Comparison of ENCODE assay signal across 10 cellular contexts in the genomic region with DNA sequence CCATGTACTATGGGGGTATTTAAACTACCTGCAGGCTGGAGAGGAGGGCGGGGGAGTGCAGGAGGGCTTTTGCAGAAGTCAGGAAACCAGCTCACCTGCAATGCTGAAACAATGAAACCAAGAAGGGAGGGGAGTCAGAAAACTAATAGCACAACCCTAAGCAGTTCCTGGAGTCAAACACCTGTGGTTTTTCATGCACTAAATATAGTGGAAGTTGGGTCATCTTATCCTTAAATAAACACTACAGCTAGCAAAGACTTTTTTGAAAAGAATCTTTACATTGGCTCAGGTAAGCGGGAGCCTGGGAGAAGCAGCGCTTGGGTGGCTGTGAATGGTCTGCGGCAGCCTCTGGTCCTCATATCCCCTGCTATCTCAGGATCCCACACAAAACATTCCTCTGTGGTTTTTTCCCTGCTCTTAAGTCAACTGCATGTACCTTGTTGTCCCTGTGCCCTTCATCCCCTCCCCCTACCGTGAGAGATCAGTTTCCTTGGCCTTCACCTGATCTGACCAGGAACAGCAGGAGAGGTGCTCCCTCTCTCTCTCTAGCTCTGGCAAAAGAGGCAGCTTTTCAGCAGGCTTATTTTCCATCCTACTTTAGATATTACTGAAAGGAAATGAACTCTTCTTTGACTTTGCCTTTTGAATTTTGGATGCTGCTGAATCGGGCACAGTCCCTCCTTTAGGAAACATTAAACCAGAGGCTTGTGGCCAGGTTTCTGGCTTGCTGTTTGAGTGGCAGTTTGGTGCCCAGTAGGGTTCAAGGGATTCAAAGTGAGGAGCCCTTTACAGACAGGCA. TPM values are rescaled to one million over a fixed set of nuclear protein-coding genes. Genes with fewer than 3 reads are reported as not detected.
DNase-seq lines count a peak whose midpoint lies in the region; ATAC-seq, FAIRE-seq and TF ChIP-seq lines count a peak whose summit lies in the region.
"Had no signal": no experiment of that assay in that cellular context is flagged by ENCODE, and none has a peak within 500 bp of the region (broad histone marks: within the 10 kb centered on the region; RNA-seq: fewer than 3 reads in every experiment).

No MANE protein-coding gene starts in this region.

- no peaks in the 10 kb centered on the region for H4K20me1 ChIP-seq in K562 (replicated peaks; ENCODE audit: control insufficient read depth, insufficient read depth, low read length)

- POLR2A ChIA-PET in activated CD4-positive, alpha-beta T cell treated with anti-CD3 and anti-CD28 coated beads, Interleukin-2, amount 10 ng/mL, durations not matched to agents 7 days and 5 days (lab: Charles Lee): no interaction called here
- POLR2A ChIA-PET in K562 (lab: Yijun Ruan, JAX): interaction anchor here (0.7 to 24.8 kb wide), 8 partner anchors 8 to 64 kb away, joined by 3 to 383 read pairs (median 4); partner anchors contain the start of gene TENT5C

- TF ChIP-seq POLR2A in K562 (conservative IDR thresholded peaks at IDR 0.05): no peak

- H3K4me3 Mint-ChIP-seq in activated CD4-positive, alpha-beta T cell treated with anti-CD3 and anti-CD28 coated beads, Interleukin-2, amount 10 ng/mL, durations not matched to agents 7 days and 5 days: peak overlapping the region; percentile 32
- H3K4me3 Mint-ChIP-seq in stimulated activated naive B cell treated with anti-CD40 and anti-IgM and Interleukin-4, amounts not matched to agents 10 μg/mL and 1 μg/mL and 100 μg/mL, for 72 hours: peak overlapping the region in 1 of 2 donors; percentile 11
- H3K4me3 Mint-ChIP-seq: immature natural killer cell had no signal

- H3K9me3 ChIP-seq in K562 (replicated peaks; ENCODE audit: control insufficient read depth, insufficient read depth, low read depth, low read length) (no peaks in the 10 kb centered on the region), BE2C (no peaks in the 10 kb centered on the region)

- peaks cover 14% of the 10 kb centered on the region for H3K27me3 Mint-ChIP-seq in activated CD4-positive, alpha-beta T cell treated with anti-CD3 and anti-CD28 coated beads, Interleukin-2, amount 10 ng/mL, durations not matched to agents 7 days and 5 days
- no peaks in the 10 kb centered on the region for H3K27me3 Mint-ChIP-seq in stimulated activated naive B cell treated with anti-CD40 and anti-IgM and Interleukin-4, amounts not matched to agents 10 μg/mL and 1 μg/mL and 100 μg/mL, for 72 hours

- no peaks in the 10 kb centered on the region for H3K79me2 ChIP-seq in K562 (ENCODE audit: control insufficient read depth, insufficient read depth, low read length)

- H2AFZ ChIP-seq in K562 (ENCODE audit: low read depth, low read length): no peak overlapping the region

- intact Hi-C loops in K562 (cut with micrococcal nuclease): no loop called here

- peaks cover 9% of the 10 kb centered on the region for H3K36me3 Mint-ChIP-seq in activated CD4-positive, alpha-beta T cell treated with anti-CD3 and anti-CD28 coated beads, Interleukin-2, amount 10 ng/mL, durations not matched to agents 7 days and 5 days (ENCODE audit: low read depth)
- peaks cover 18 to 30% of the 10 kb centered on the region in 2 donors for H3K36me3 Mint-ChIP-seq in stimulated activated naive B cell treated with anti-CD40 and anti-IgM and Interleukin-4, amounts not matched to agents 10 μg/mL and 1 μg/mL and 100 μg/mL, for 72 hours

- BruUV-seq in K562 (replicated peaks; lab: Mats Ljungman, UMichigan): no TSS peak

- no peak overlapping the region for H3K4me2 ChIP-seq in K562 (ENCODE audit: insufficient read depth, low read length)

- no peak for DNase-seq in activated CD4-positive, alpha-beta T cell treated with anti-CD3 and anti-CD28 coated beads, Interleukin-2, amount 10 ng/mL, durations not matched to agents 7 days and 5 days
- DNase-seq in activated CD4-positive, alpha-beta T cell treated with anti-CD3 and anti-CD28 coated beads for 48 hours: no peak
- DNase-seq in K562 (ENCODE audit: extremely low read depth in 1 of 4, low spot score in 3 of 4): no peak
- no peak for DNase-seq in stimulated activated naive B cell treated with anti-CD40 and anti-IgM and Interleukin-4, amounts not matched to agents 10 μg/mL and 1 μg/mL and 100 μg/mL, for 72 hours
- DNase-seq in COLO829 (ENCODE audit: low spot score): no peak
- DNase-seq in activated CD4-positive, CD25-positive, alpha-beta regulatory T cell (lab: John Stamatoyannopoulos, UW): no peak
- DNase-seq in BE2C: no peak
- DNase-seq: immature natural killer cell, T1000 had no signal

- no peaks in the 10 kb centered on the region for H3K9me3 Mint-ChIP-seq in activated CD4-positive, alpha-beta T cell treated with anti-CD3 and anti-CD28 coated beads, Interleukin-2, amount 10 ng/mL, durations not matched to agents 7 days and 5 days
- H3K9me3 Mint-ChIP-seq in stimulated activated naive B cell treated with anti-CD40 and anti-IgM and Interleukin-4, amounts not matched to agents 10 μg/mL and 1 μg/mL and 100 μg/mL, for 72 hours: peaks cover 0 to 7% of the 10 kb centered on the region in 2 donors
- H3K9me3 Mint-ChIP-seq: immature natural killer cell had no signal

- peak overlapping the region; percentile 6 for H3K27ac Mint-ChIP-seq in activated CD4-positive, alpha-beta T cell treated with anti-CD3 and anti-CD28 coated beads, Interleukin-2, amount 10 ng/mL, durations not matched to agents 7 days and 5 days
- peak overlapping the region; percentile 37 for H3K27ac Mint-ChIP-seq in stimulated activated naive B cell treated with anti-CD40 and anti-IgM and Interleukin-4, amounts not matched to agents 10 μg/mL and 1 μg/mL and 100 μg/mL, for 72 hours

- H3K4me3 ChIP-seq in K562 (no peak overlapping the region), BE2C (ENCODE audit: low read depth, low read length) (no peak overlapping the region)

- peaks cover 9 to 21% of the 10 kb centered on the region in 2 experiments for H3K4me1 ChIP-seq in K562 (replicated peaks in 1 of 2; ENCODE audit: control insufficient read depth in 2 of 2, insufficient read depth in 2 of 2, low read length in 2 of 2)
- no peaks in the 10 kb centered on the region for H3K4me1 ChIP-seq in BE2C

- 34% methylated on average over 6 of the region's 6 CpGs for WGBS in K562 (ENCODE audit: insufficient coverage, low coverage, missing lambda C conversion rate)

- no peak overlapping the region for H3K9ac ChIP-seq in K562 (ENCODE audit: insufficient read depth in 1 of 2, low read depth in 2 of 2, low read length in 2 of 2)

- TF ChIP-seq RAD21 in K562 (CRISPR knock-in tag; conservative IDR thresholded peaks at IDR 0.05 in 1 of 2, IDR thresholded peaks at IDR 0.05 in 1 of 2): no peak

- H3K27me3 ChIP-seq in K562 (ENCODE audit: control insufficient read depth in 2 of 2, insufficient read depth in 2 of 2, low read length in 2 of 2) (no peaks in the 10 kb centered on the region), BE2C (peaks cover 8% of the 10 kb centered on the region)

- H3K9me1 ChIP-seq in K562 (ENCODE audit: control insufficient read depth, insufficient read depth, low read length): no peaks in the 10 kb centered on the region

- in situ Hi-C loops in K562 (cut with MboI): no loop called here

- no peak for TF ChIP-seq EP300 in K562 (IDR thresholded peaks at IDR 0.05; ENCODE audit: low read length)

- H3K36me3 ChIP-seq in K562 (ENCODE audit: control insufficient read depth, insufficient read depth, low read length) (no peaks in the 10 kb centered on the region), BE2C (no peaks in the 10 kb centered on the region)

- peak; percentile 11 for FAIRE-seq in K562 (lab: Jason Lieb, UNC)

- TF ChIP-seq CTCF in K562 (IDR thresholded peaks at IDR 0.05 in 2 of 3, conservative IDR thresholded peaks at IDR 0.05 in 1 of 3; ENCODE audit: insufficient read depth in 2 of 3, low read depth in 1 of 3, low read length in 3 of 3) (no peak), BE2C (IDR thresholded peaks at IDR 0.05; ENCODE audit: low read depth, low read length) (no peak)

- peaks cover 50% of the 10 kb centered on the region for H3K4me1 Mint-ChIP-seq in activated CD4-positive, alpha-beta T cell treated with anti-CD3 and anti-CD28 coated beads, Interleukin-2, amount 10 ng/mL, durations not matched to agents 7 days and 5 days
- peaks cover 66 to 90% of the 10 kb centered on the region in 2 donors for H3K4me1 Mint-ChIP-seq in stimulated activated naive B cell treated with anti-CD40 and anti-IgM and Interleukin-4, amounts not matched to agents 10 μg/mL and 1 μg/mL and 100 μg/mL, for 72 hours

- ATAC-seq in HG03354 (IDR thresholded peaks at IDR 0.05; ENCODE audit: poor library complexity, severe bottlenecking, unreplicated experiment) (peak; percentile 46), K562 (no peak)
- no peak for ATAC-seq in stimulated activated naive B cell treated with anti-CD40 and anti-IgM and Interleukin-4, amounts not matched to agents 10 μg/mL and 1 μg/mL and 100 μg/mL, for 72 hours (replicated peaks)

- no peak overlapping the region for H3K27ac ChIP-seq in K562 (ENCODE audit: extremely low read depth, low read depth, low read length)

- CTCF ChIA-PET in activated CD4-positive, alpha-beta T cell treated with anti-CD3 and anti-CD28 coated beads, Interleukin-2, amount 10 ng/mL, durations not matched to agents 7 days and 5 days (lab: Charles Lee): interaction anchor here (0.8 to 2.8 kb wide), 6 partner anchors 10 to 42 kb away, joined by 3 to 12 read pairs (median 3); partner anchors contain the start of gene TENT5C
- CTCF ChIA-PET in K562 (lab: Yijun Ruan, JAX; ENCODE audit: low intra/inter-chr PET ratio): no interaction called here

TF ChIP-seq in K562, 482 proteins besides CTCF, POLR2A, EP300 and RAD21 (continues in another document):
- no peak for TF ChIP-seq HNRNPL (IDR thresholded peaks at IDR 0.05; ENCODE audit: low read depth, low read length)

RNA-seq across cellular contexts. Expression of gene TENT5C, which starts 26.6 kb away (rescaled TPM):
- 10 to 100 TPM; 13.3 to 13.7 TPM for total RNA-seq in activated CD4-positive, alpha-beta T cell treated with anti-CD3 and anti-CD28 coated beads, Interleukin-2, amount 10 ng/mL, durations not matched to agents 7 days and 5 days
- 12.1 and 13.3 TPM in 2 replicates for total RNA-seq in K562 (2011; cell fraction: chromatin; rRNA removed; ENCODE audit: low replicate concordance)
- total RNA-seq in K562 (2011; cell fraction: nucleolus; rRNA removed): 8.7 and 8.8 TPM in 2 replicates
- 11.4 and 17.1 TPM in 2 replicates for total RNA-seq in K562 (2011; cell fraction: nucleoplasm; rRNA removed)
- total RNA-seq in K562 (2014; rRNA removed): 1.8 and 3.6 TPM in 2 replicates
- 4.5 and 5.2 TPM in 2 replicates for total RNA-seq in K562 (2014; rRNA removed; fragmentation: Illumina TruSeq; extraction: Trizol)
- 2.5 and 2.8 TPM in 2 replicates for total RNA-seq in K562 (2015; rRNA removed; fragmentation: Illumina TruSeq; extraction: Trizol)
- total RNA-seq in K562 (2021): 7.1 and 7.7 TPM in 2 replicates
- 7.7 and 8.2 TPM in 2 replicates for polyA plus RNA-seq in K562 (2011; rRNA removed)
- polyA plus RNA-seq in K562 (2011; cell fraction: cytosol; rRNA removed): 4.5 and 7.5 TPM in 2 replicates
- polyA plus RNA-seq in K562 (2011; cell fraction: nucleus; rRNA removed): 3.9 and 5.1 TPM in 2 replicates
- 2.4 and 3.7 TPM in 2 replicates for polyA plus RNA-seq in K562 (2012)
- polyA plus RNA-seq in K562 (2014; fragmentation: Illumina TruSeq; extraction: Trizol): 3.4 and 4.0 TPM in 2 replicates
- 1 to 10 TPM; 3.8 to 5.0 TPM for polyA plus RNA-seq in K562 (2014; fragmentation: Nextera tagmentation; extraction: Ambion mirVana)
- polyA plus RNA-seq in K562 (2014; rRNA removed): 2.8 and 2.9 TPM in 2 replicates
- polyA minus RNA-seq in K562 (2011; rRNA and poly(A)+ RNA removed): 26.9 and 28.8 TPM in 2 replicates
- polyA minus RNA-seq in K562 (2011; cell fraction: cytosol; rRNA and poly(A)+ RNA removed): 11.0 and 11.5 TPM in 2 replicates
- polyA minus RNA-seq in K562 (2011; cell fraction: nucleus; rRNA and poly(A)+ RNA removed): 7.1 and 12.4 TPM in 2 replicates
- polyA plus RNA-seq in BE2C (2012; ENCODE audit: insufficient read depth, insufficient read length, low read depth): not detected
